Comparison of ENCODE assay signal across 12 cellular contexts in the genomic region with DNA sequence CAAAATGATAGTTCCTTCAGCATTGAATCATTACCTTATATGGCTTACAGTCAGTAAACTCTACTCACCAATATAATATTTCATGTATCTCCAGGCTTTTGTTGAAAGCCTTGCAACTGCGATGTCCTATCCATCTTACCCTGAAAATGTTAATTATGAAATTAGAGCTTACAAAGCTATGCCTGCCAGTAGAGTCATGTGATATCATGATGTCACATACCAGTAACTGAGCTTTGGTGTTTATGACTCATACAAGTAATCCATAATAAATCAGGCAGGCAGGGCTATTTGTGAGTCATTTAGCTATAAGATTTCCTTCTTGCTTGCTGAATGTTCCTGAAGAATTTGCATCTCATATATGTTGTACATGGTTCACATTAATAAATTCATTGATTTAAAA. TPM values are rescaled to one million over a fixed set of nuclear protein-coding genes. Genes with fewer than 3 reads are reported as not detected.
DNase-seq lines count a peak whose midpoint lies in the region; ATAC-seq and TF ChIP-seq lines count a peak whose summit lies in the region.
"Had no signal": no experiment of that assay in that cellular context is flagged by ENCODE, and none has a peak within 500 bp of the region (broad histone marks: within the 10 kb centered on the region; RNA-seq: fewer than 3 reads in every experiment).

No MANE protein-coding gene starts in this region.

- H3K4me1 Mint-ChIP-seq in natural killer cell treated with Interleukin-12 subunit alpha and Interleukin-12 subunit beta and Interleukin-15 and Interleukin-18, amount 100 ng/mL, for 72 hours (ENCODE audit: low read depth in 2 of 2) = no peaks in the 10 kb centered on the region

- intact Hi-C loops in psoas muscle (cut with DNase I) = no loop called here

- ATAC-seq in psoas muscle = peak; percentile 88 to 97 (median 94)
- ATAC-seq in HG02571 (IDR thresholded peaks at IDR 0.05; ENCODE audit: unreplicated experiment) = no peak
- no peak for ATAC-seq in GM21528 (IDR thresholded peaks at IDR 0.05; ENCODE audit: low FRiP score, unreplicated experiment)
- ATAC-seq in HG03196 (IDR thresholded peaks at IDR 0.05; ENCODE audit: unreplicated experiment) = no peak
- ATAC-seq in natural killer cell treated with Interleukin-12 subunit alpha and Interleukin-12 subunit beta and Interleukin-15 and Interleukin-18, amount 100 ng/mL, for 72 hours = no peak
- ATAC-seq: body of pancreas, heart left ventricle had no signal

- no peaks in the 10 kb centered on the region for H3K27me3 ChIP-seq in psoas muscle (ENCODE audit: insufficient read depth in 3 of 3, low read length in 2 of 3)
- H3K27me3 ChIP-seq: body of pancreas, heart left ventricle had no signal

- peak overlapping the region; percentile 38 for H3K27ac ChIP-seq in epithelial cell of prostate
- H3K27ac ChIP-seq in psoas muscle = peak overlapping the region; percentile 38
- H3K27ac ChIP-seq: body of pancreas, heart left ventricle, thoracic aorta had no signal

- H3K36me3 Mint-ChIP-seq in natural killer cell treated with Interleukin-12 subunit alpha and Interleukin-12 subunit beta and Interleukin-15 and Interleukin-18, amount 100 ng/mL, for 72 hours = no peaks in the 10 kb centered on the region

- H3K4me3 ChIP-seq in psoas muscle = peak overlapping the region; percentile 52
- H3K4me3 ChIP-seq: body of pancreas, heart left ventricle, thoracic aorta had no signal

- no peak for TF ChIP-seq CTCF in psoas muscle (IDR thresholded peaks at IDR 0.05)

- no peaks in the 10 kb centered on the region for H3K36me3 ChIP-seq in psoas muscle (ENCODE audit: insufficient read depth in 1 of 2, low read depth in 1 of 2)
- H3K36me3 ChIP-seq: heart left ventricle, thoracic aorta had no signal

- no peaks in the 10 kb centered on the region for H3K9me3 ChIP-seq in psoas muscle
- H3K9me3 ChIP-seq: body of pancreas, heart left ventricle, thoracic aorta had no signal

- no peak overlapping the region for H3K4me3 Mint-ChIP-seq in natural killer cell treated with Interleukin-12 subunit alpha and Interleukin-12 subunit beta and Interleukin-15 and Interleukin-18, amount 100 ng/mL, for 72 hours

- no peaks in the 10 kb centered on the region for H3K4me1 ChIP-seq in psoas muscle
- H3K4me1 ChIP-seq: body of pancreas, heart left ventricle had no signal

- no peaks in the 10 kb centered on the region for H3K27me3 Mint-ChIP-seq in natural killer cell treated with Interleukin-12 subunit alpha and Interleukin-12 subunit beta and Interleukin-15 and Interleukin-18, amount 100 ng/mL, for 72 hours

- 22 to 33% (median 26%) methylated on average over 1 of the region's 1 CpG for WGBS in psoas muscle, 3 donors

- peaks cover 3% of the 10 kb centered on the region for H3K9me3 Mint-ChIP-seq in natural killer cell treated with Interleukin-12 subunit alpha and Interleukin-12 subunit beta and Interleukin-15 and Interleukin-18, amount 100 ng/mL, for 72 hours

- DNase-seq in GM04503 (ENCODE audit: low read depth) (peak; percentile 36), NCI-H69 (lab: John Stamatoyannopoulos, UW) (peak; percentile 82), epithelial cell of prostate (ENCODE audit: low read depth, low spot score) (peak; percentile 73), psoas muscle (no peak)
- DNase-seq in natural killer cell treated with Interleukin-12 subunit alpha and Interleukin-12 subunit beta and Interleukin-15 and Interleukin-18, amount 100 ng/mL, for 72 hours (ENCODE audit: low spot score) = no peak
- DNase-seq: body of pancreas, heart left ventricle, NCI-H146 had no signal

- no peak overlapping the region for H3K27ac Mint-ChIP-seq in natural killer cell treated with Interleukin-12 subunit alpha and Interleukin-12 subunit beta and Interleukin-15 and Interleukin-18, amount 100 ng/mL, for 72 hours

RNA-seq across cellular contexts. Expression of a gene that starts 44.9 kb away (rescaled TPM):
- 1 to 10 TPM in 1 of 4 donors, under 1 TPM in 3; 0.47 to 1.7 (median 0.63) TPM for total RNA-seq in psoas muscle
- under 1 TPM; 0.04 to 0.18 (median 0.07) TPM for polyA plus RNA-seq in psoas muscle
- not detected for total RNA-seq in natural killer cell treated with Interleukin-12 subunit alpha and Interleukin-12 subunit beta and Interleukin-15 and Interleukin-18, amount 100 ng/mL, for 72 hours
- total RNA-seq: thoracic aorta had no signal

Comparison
In these comparisons a context has a peak if more than half of its experiments do, and no peak if none do; other contexts are left out.
1. DNase-seq: peak in GM04503 (single experiment), NCI-H69 (single experiment) and epithelial cell of prostate (single experiment); none in psoas muscle (0 of 2) and natural killer cell treated with Interleukin-12 subunit alpha and Interleukin-12 subunit beta and Interleukin-15 and Interleukin-18, amount 100 ng/mL, for 72 hours (single experiment).
2. ATAC-seq: peak in psoas muscle (4 of 4); none in HG02571 (single experiment), GM21528 (single experiment), HG03196 (single experiment) and natural killer cell treated with Interleukin-12 subunit alpha and Interleukin-12 subunit beta and Interleukin-15 and Interleukin-18, amount 100 ng/mL, for 72 hours (0 of 2).